Comparison of ENCODE assay signal across 8 cellular contexts in the genomic region with DNA sequence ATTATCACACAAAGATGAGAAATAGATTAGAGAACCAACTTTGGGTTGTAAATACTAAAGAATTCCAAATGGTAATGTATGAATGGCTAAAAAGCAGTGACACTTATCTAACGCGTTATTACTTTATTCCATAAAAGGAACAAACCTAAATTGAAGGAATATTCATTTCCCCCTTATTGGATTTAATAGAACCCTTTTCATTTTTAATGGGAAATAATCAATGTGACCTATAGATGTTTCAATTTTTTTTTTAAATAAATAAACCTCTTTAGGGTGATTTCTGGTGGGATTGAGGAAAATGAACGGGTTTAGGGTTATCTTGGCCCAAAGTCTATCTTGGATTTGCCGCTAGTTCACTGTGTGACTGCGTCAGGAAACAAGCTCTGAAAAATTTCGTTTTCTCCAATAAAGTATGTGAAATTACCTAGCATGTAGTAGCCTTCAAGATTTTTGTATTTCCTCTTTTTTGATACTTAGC. TPM values are rescaled to one million over a fixed set of nuclear protein-coding genes. Genes with fewer than 3 reads are reported as not detected.
DNase-seq lines count a peak whose midpoint lies in the region; ATAC-seq and TF ChIP-seq lines count a peak whose summit lies in the region.

No MANE protein-coding gene starts in this region.

- WGBS in esophagus, 2 donors: 0 to 1% methylated on average over 6 of the region's 6 CpGs
- under 1% methylated on average over 6 of the region's 6 CpGs for WGBS in prostate gland

- intact Hi-C loops in prostate gland (cut with DNase I): no loop called here

- DNase-seq in GM12864 (ENCODE audit: low read depth) (no peak), Peyer's patch (no peak), prostate gland (ENCODE audit: low spot score) (no peak), GDM1 (lab: John Stamatoyannopoulos, UW) (no peak), hypothalamus (lab: John Stamatoyannopoulos, UW) (no peak), retina (no peak)

- H3K4me3 ChIP-seq in GM12864 (ENCODE audit: low read depth, low read length): peak overlapping the region; percentile 81
- peak overlapping the region; percentile 55 to 73 (median 70) for H3K4me3 ChIP-seq in Peyer's patch
- H3K4me3 ChIP-seq in esophagus (ENCODE audit: low read depth in 1 of 2, low read length in 2 of 2): peak overlapping the region; percentile 56 to 75
- H3K4me3 ChIP-seq in prostate gland: peak overlapping the region; percentile 72

- H3K27me3 ChIP-seq in Peyer's patch: no peaks in the 10 kb centered on the region
- H3K27me3 ChIP-seq in esophagus (ENCODE audit: control insufficient read depth in 1 of 2, insufficient read depth in 2 of 2, low read length in 2 of 2): no peaks in the 10 kb centered on the region
- H3K27me3 ChIP-seq in prostate gland (replicated peaks; ENCODE audit: insufficient read depth): no peaks in the 10 kb centered on the region

- H3K36me3 ChIP-seq in Peyer's patch (no peaks in the 10 kb centered on the region), esophagus (ENCODE audit: control insufficient read depth in 2 of 2, insufficient read depth in 2 of 2, low read length in 1 of 2) (no peaks in the 10 kb centered on the region), prostate gland (no peaks in the 10 kb centered on the region)

- TF ChIP-seq CTCF in GM12864 (IDR thresholded peaks at IDR 0.05; ENCODE audit: low read depth, low read length, missing control alignments) (no peak), Peyer's patch (IDR thresholded peaks at IDR 0.05) (no peak), prostate gland (IDR thresholded peaks at IDR 0.05) (no peak)

- ATAC-seq in GM21717 (IDR thresholded peaks at IDR 0.05; ENCODE audit: unreplicated experiment): no peak

- peak overlapping the region; percentile 95 to 99 (median 97) for H3K27ac ChIP-seq in Peyer's patch
- H3K27ac ChIP-seq in esophagus (ENCODE audit: low read depth in 2 of 2, low read length in 1 of 2): peak overlapping the region; percentile 100
- peak overlapping the region; percentile 97 for H3K27ac ChIP-seq in prostate gland

- H3K4me1 ChIP-seq in Peyer's patch (peaks cover 0 to 29% (median 5%) of the 10 kb centered on the region in 4 donors), esophagus (ENCODE audit: control insufficient read depth in 2 of 2, insufficient read depth in 2 of 2, low read length in 1 of 2) (peaks cover 0 to 8% of the 10 kb centered on the region in 2 donors), prostate gland (replicated peaks) (peaks cover 3% of the 10 kb centered on the region)

- TF ChIP-seq POLR2A in Peyer's patch (IDR thresholded peaks at IDR 0.05) (no peak), prostate gland (IDR thresholded peaks at IDR 0.05) (no peak)

- no peaks in the 10 kb centered on the region for H3K9me3 ChIP-seq in Peyer's patch
- no peaks in the 10 kb centered on the region for H3K9me3 ChIP-seq in esophagus (ENCODE audit: control insufficient read depth in 2 of 2, insufficient read depth in 1 of 2, low read depth in 1 of 2, low read length in 1 of 2)
- H3K9me3 ChIP-seq in prostate gland: no peaks in the 10 kb centered on the region

RNA-seq across cellular contexts. Expression of a gene that starts 1.9 kb away (rescaled TPM):
- total RNA-seq in Peyer's patch: 10 to 100 TPM; 31.6 to 53.9 (median 39.1) TPM
- 1 to 10 TPM; 6.3 to 6.8 TPM for polyA plus RNA-seq in esophagus
- 10 to 100 TPM; 28.9 to 33.7 TPM for total RNA-seq in prostate gland
